Comparison of ENCODE assay signal across 37 cellular contexts in genomic region chr2:118464546-118464945, GRCh38.
"Had no signal": no experiment of that assay in that cellular context is flagged by ENCODE, and none has a peak within 500 bp of the region (broad histone marks: within the 10 kb centered on the region; RNA-seq: fewer than 3 reads in every experiment).

No MANE protein-coding gene starts in this region.

- H3K27ac Mint-ChIP-seq: activated B cell treated with CpG ODN at 0.5 μM for 24 hours; activated CD4-positive, alpha-beta memory T cell treated with anti-CD3 and anti-CD28 coated beads for 36 hours; activated CD8-positive, alpha-beta memory T cell treated with anti-CD3 and anti-CD28 coated beads, Interleukin-2, amount 10 ng/mL, durations not matched to agents 7 days and 5 days; activated naive CD4-positive, alpha-beta T cell treated with anti-CD3 and anti-CD28 coated beads, Interleukin-2, amount 10 ng/mL, durations not matched to agents 7 days and 5 days; activated naive CD8-positive, alpha-beta T cell; activated naive CD8-positive, alpha-beta T cell treated with anti-CD3 and anti-CD28 coated beads, Interleukin-2, amount 50 U/mL, for 24 hours; brain had no signal

- H3K27ac ChIP-seq: PC-9, RWPE1, VCaP had no signal

- H3K4me1 Mint-ChIP-seq: activated B cell treated with CpG ODN at 0.5 μM for 24 hours; activated CD8-positive, alpha-beta memory T cell treated with anti-CD3 and anti-CD28 coated beads, Interleukin-2, amount 10 ng/mL, durations not matched to agents 7 days and 5 days; activated naive CD4-positive, alpha-beta T cell treated with anti-CD3 and anti-CD28 coated beads, Interleukin-2, amount 10 ng/mL, durations not matched to agents 7 days and 5 days; activated naive CD8-positive, alpha-beta T cell treated with anti-CD3 and anti-CD28 coated beads, Interleukin-2, amount 50 U/mL, for 24 hours; brain had no signal

- H3K9me3 Mint-ChIP-seq: activated B cell treated with CpG ODN at 0.5 μM for 24 hours; activated CD4-positive, alpha-beta memory T cell treated with anti-CD3 and anti-CD28 coated beads for 36 hours; activated naive CD4-positive, alpha-beta T cell treated with anti-CD3 and anti-CD28 coated beads, Interleukin-2, amount 10 ng/mL, durations not matched to agents 7 days and 5 days; activated naive CD8-positive, alpha-beta T cell treated with anti-CD3 and anti-CD28 coated beads, Interleukin-2, amount 50 U/mL, for 24 hours; brain had no signal

- ATAC-seq: activated CD8-positive, alpha-beta memory T cell treated with anti-CD3 and anti-CD28 coated beads, Interleukin-2, amount 10 ng/mL, durations not matched to agents 7 days and 5 days; activated naive CD8-positive, alpha-beta T cell treated with anti-CD3 and anti-CD28 coated beads, Interleukin-2, amount 50 U/mL, for 24 hours; Right ventricle myocardium inferior; SK-N-SH treated with all-trans-retinoic acid at 6 μM for 48 hours had no signal

- H3K4me3 Mint-ChIP-seq: activated B cell treated with CpG ODN at 0.5 μM for 24 hours; activated CD4-positive, alpha-beta memory T cell treated with anti-CD3 and anti-CD28 coated beads for 36 hours; activated CD8-positive, alpha-beta memory T cell treated with anti-CD3 and anti-CD28 coated beads, Interleukin-2, amount 10 ng/mL, durations not matched to agents 7 days and 5 days; activated naive CD4-positive, alpha-beta T cell treated with anti-CD3 and anti-CD28 coated beads, Interleukin-2, amount 10 ng/mL, durations not matched to agents 7 days and 5 days; activated naive CD8-positive, alpha-beta T cell; activated naive CD8-positive, alpha-beta T cell treated with anti-CD3 and anti-CD28 coated beads, Interleukin-2, amount 50 U/mL, for 24 hours; brain had no signal

- H3K4me2 ChIP-seq: PC-9 had no signal

- H3K4me3 ChIP-seq: PC-9 had no signal

- H3K36me3 Mint-ChIP-seq: activated CD4-positive, alpha-beta memory T cell treated with anti-CD3 and anti-CD28 coated beads for 36 hours; activated CD8-positive, alpha-beta memory T cell treated with anti-CD3 and anti-CD28 coated beads, Interleukin-2, amount 10 ng/mL, durations not matched to agents 7 days and 5 days; activated naive CD4-positive, alpha-beta T cell treated with anti-CD3 and anti-CD28 coated beads, Interleukin-2, amount 10 ng/mL, durations not matched to agents 7 days and 5 days; activated naive CD8-positive, alpha-beta T cell; brain had no signal

- H2AFZ ChIP-seq: PC-9 had no signal

- DNase-seq: activated B cell treated with CpG ODN at 0.5 μM for 24 hours; activated CD4-positive, alpha-beta memory T cell treated with anti-CD3 and anti-CD28 coated beads for 36 hours; activated CD4-positive, alpha-beta T cell treated with anti-CD3 and anti-CD28 coated beads for 4 hours; activated CD4-positive, alpha-beta T cell treated with anti-CD3 and anti-CD28 coated beads, Interleukin-2, amount 50 U/mL, for 1 hour; activated CD4-positive, CD25-positive, alpha-beta regulatory T cell treated with anti-CD3 and anti-CD28 coated beads, Interleukin-2, amount 50 U/mL, for 72 hours; activated CD8-positive, alpha-beta memory T cell treated with anti-CD3 and anti-CD28 coated beads for 24 hours; activated CD8-positive, alpha-beta memory T cell treated with anti-CD3 and anti-CD28 coated beads, Interleukin-2, amount 10 ng/mL, durations not matched to agents 7 days and 5 days; activated CD8-positive, alpha-beta memory T cell treated with anti-CD3 and anti-CD28 coated beads, Interleukin-2, amount 50 U/mL, for 48 hours; activated effector memory CD4-positive, alpha-beta T cell treated with Interleukin-2 at 50 U/mL for 16 hours; activated naive CD4-positive, alpha-beta T cell treated with anti-CD3 and anti-CD28 coated beads, Interleukin-2, amount 10 ng/mL, durations not matched to agents 7 days and 5 days; activated naive CD8-positive, alpha-beta T cell treated with anti-CD3 and anti-CD28 coated beads, Interleukin-2, amount 50 U/mL, for 24 hours; activated T-cell treated with anti-CD3 and anti-CD28 coated beads, Interleukin-2, amount 50 U/mL, for 48 hours; anterior cingulate cortex; caudate nucleus; Karpas-422; KBM-7; NCI-H1048; NCI-H1105 treated with DMSO at 0.1 percent for 48 hours; NCI-H1436 treated with DMSO at 0.1 percent for 48 hours; NCI-H1694 treated with DMSO at 0.1 percent for 48 hours; NCI-H2029; NCI-H345; NCI-H524 treated with DMSO at 0.1 percent for 48 hours; NCI-H748 treated with DMSO at 0.1 percent for 48 hours; SIG-M5; T-helper 1 cell; T-helper 2 cell; T-helper 9 cell had no signal

- FAIRE-seq: bronchial epithelial cell, RCC 7860 had no signal
